ENCODE assay signal across 19 cellular contexts in genomic region chr16:65684230-65684629, GRCh38.
DNase-seq lines count a peak whose midpoint lies in the region; ATAC-seq and TF ChIP-seq lines count a peak whose summit lies in the region.
"Had no signal": no experiment of that assay in that cellular context is flagged by ENCODE, and none has a peak within 500 bp of the region (broad histone marks: within the 10 kb centered on the region; RNA-seq: fewer than 3 reads in every experiment).

No MANE protein-coding gene starts in this region.

- H3K27me3 ChIP-seq in Loucy (ENCODE audit: insufficient read depth, low read length, poor library complexity, severe bottlenecking), result no peaks in the 10 kb centered on the region
- H3K27me3 ChIP-seq: thyroid gland had no signal

- H3K4me3 Mint-ChIP-seq in osteocyte (ENCODE audit: unreplicated experiment), result no peak overlapping the region
- H3K4me3 Mint-ChIP-seq in activated CD8-positive, alpha-beta T cell treated with anti-CD3 and anti-CD28 coated beads for 36 hours, result no peak overlapping the region
- H3K4me3 Mint-ChIP-seq: activated naive CD8-positive, alpha-beta T cell; activated T-cell treated with anti-CD3 and anti-CD28 coated beads, Interleukin-2, amount 50 U/mL, for 4 hours; nephron progenitor cell; stimulated activated memory B cell treated with anti-CD40 and anti-IgM and Interleukin-4, amounts not matched to agents 10 μg/mL and 1 μg/mL and 100 μg/mL, for 72 hours had no signal

- no peaks in the 10 kb centered on the region for H3K36me3 ChIP-seq in Loucy (ENCODE audit: insufficient read depth, low read length)
- H3K36me3 ChIP-seq: thyroid gland had no signal

- peaks cover 14% of the 10 kb centered on the region for H3K4me1 Mint-ChIP-seq in osteocyte (ENCODE audit: unreplicated experiment)
- no peaks in the 10 kb centered on the region for H3K4me1 Mint-ChIP-seq in activated CD8-positive, alpha-beta T cell treated with anti-CD3 and anti-CD28 coated beads for 36 hours (ENCODE audit: low read depth)
- H3K4me1 Mint-ChIP-seq: stimulated activated memory B cell treated with anti-CD40 and anti-IgM and Interleukin-4, amounts not matched to agents 10 μg/mL and 1 μg/mL and 100 μg/mL, for 72 hours had no signal

- CTCF ChIA-PET in activated CD8-positive, alpha-beta T cell treated with anti-CD3 and anti-CD28 coated beads for 36 hours (lab: Charles Lee), result interaction anchor here (0.7 kb wide), 1 partner anchor 65 kb away, joined by 3 read pairs; no protein-coding TSS in a partner anchor

- no peaks in the 10 kb centered on the region for H3F3A ChIP-seq in Loucy (ENCODE audit: low read depth)

- no peak for ATAC-seq in GM18867 (IDR thresholded peaks at IDR 0.05; ENCODE audit: unreplicated experiment)
- ATAC-seq in activated CD8-positive, alpha-beta T cell treated with anti-CD3 and anti-CD28 coated beads for 36 hours, result no peak
- ATAC-seq: activated T-cell treated with anti-CD3 and anti-CD28 coated beads, Interleukin-2, amount 50 U/mL, for 4 hours; stimulated activated memory B cell treated with anti-CD40 and anti-IgM and Interleukin-4, amounts not matched to agents 10 μg/mL and 1 μg/mL and 100 μg/mL, for 72 hours had no signal

- peaks cover 6% of the 10 kb centered on the region for H3K27me3 Mint-ChIP-seq in osteocyte (ENCODE audit: unreplicated experiment)
- H3K27me3 Mint-ChIP-seq in activated CD8-positive, alpha-beta T cell treated with anti-CD3 and anti-CD28 coated beads for 36 hours, result peaks cover 2% of the 10 kb centered on the region
- H3K27me3 Mint-ChIP-seq: activated naive CD8-positive, alpha-beta T cell; stimulated activated memory B cell treated with anti-CD40 and anti-IgM and Interleukin-4, amounts not matched to agents 10 μg/mL and 1 μg/mL and 100 μg/mL, for 72 hours had no signal

- H3K36me3 Mint-ChIP-seq in osteocyte (ENCODE audit: unreplicated experiment), result no peaks in the 10 kb centered on the region
- no peaks in the 10 kb centered on the region for H3K36me3 Mint-ChIP-seq in activated CD8-positive, alpha-beta T cell treated with anti-CD3 and anti-CD28 coated beads for 36 hours (ENCODE audit: low read depth)
- H3K36me3 Mint-ChIP-seq: activated naive CD8-positive, alpha-beta T cell; stimulated activated memory B cell treated with anti-CD40 and anti-IgM and Interleukin-4, amounts not matched to agents 10 μg/mL and 1 μg/mL and 100 μg/mL, for 72 hours had no signal

- H3K27ac Mint-ChIP-seq in osteocyte (ENCODE audit: unreplicated experiment), result no peak overlapping the region
- no peak overlapping the region for H3K27ac Mint-ChIP-seq in activated CD8-positive, alpha-beta T cell treated with anti-CD3 and anti-CD28 coated beads for 36 hours
- H3K27ac Mint-ChIP-seq: activated naive CD8-positive, alpha-beta T cell; nephron progenitor cell; stimulated activated memory B cell treated with anti-CD40 and anti-IgM and Interleukin-4, amounts not matched to agents 10 μg/mL and 1 μg/mL and 100 μg/mL, for 72 hours had no signal

- peaks cover 8% of the 10 kb centered on the region for H3K9me3 Mint-ChIP-seq in osteocyte (ENCODE audit: unreplicated experiment)
- peaks cover 5% of the 10 kb centered on the region for H3K9me3 Mint-ChIP-seq in activated CD8-positive, alpha-beta T cell treated with anti-CD3 and anti-CD28 coated beads for 36 hours

- DNase-seq in GM12865 (ENCODE audit: low read depth) (no peak), cardiac fibroblast (ENCODE audit: low read depth in 2 of 2) (no peak), osteocyte (ENCODE audit: extremely low spot score, unreplicated experiment) (no peak), GM19238 (ENCODE audit: insufficient read length, low spot score) (no peak)
- no peak for DNase-seq in activated CD8-positive, alpha-beta T cell treated with anti-CD3 and anti-CD28 coated beads for 36 hours
- DNase-seq: activated CD4-positive, alpha-beta T cell treated with anti-CD3 and anti-CD28 coated beads, Interleukin-2, amount 50 U/mL, for 48 hours; activated T-cell treated with anti-CD3 and anti-CD28 coated beads, Interleukin-2, amount 50 U/mL, for 4 hours; DMS79 treated with DMSO at 0.1 percent for 48 hours; hypothalamus; kidney; NCI-H1436 treated with DMSO at 0.1 percent for 48 hours; NCI-H2227 treated with DMSO at 0.1 percent for 48 hours; nephron progenitor cell; stimulated activated CD4-positive, alpha-beta T cell treated with anti-CD3 and anti-CD28 coated beads, Interleukin-12 subunit alpha, Interleukin-12 subunit beta, amount 100 ng/mL, for 4 hours; thyroid gland had no signal

- intact Hi-C loops in activated CD8-positive, alpha-beta T cell treated with anti-CD3 and anti-CD28 coated beads for 36 hours (cut with micrococcal nuclease), result no loop called here

- POLR2A ChIA-PET in activated CD8-positive, alpha-beta T cell treated with anti-CD3 and anti-CD28 coated beads for 36 hours (lab: Charles Lee), result no interaction called here

- H3K9me2 ChIP-seq in Loucy (replicated peaks; ENCODE audit: low read depth, low read length), result no peaks in the 10 kb centered on the region

- no peak overlapping the region for H3K9ac ChIP-seq in Loucy (ENCODE audit: low read depth, low read length, poor library complexity, severe bottlenecking)

- TF ChIP-seq CTCF in GM12865 (IDR thresholded peaks at IDR 0.05; ENCODE audit: insufficient read depth, low read depth, low read length, missing control alignments) (peak; percentile 13), Loucy (conservative IDR thresholded peaks at IDR 0.05; ENCODE audit: low read length) (peak; percentile 29; the same call in 1 of the 2 replicates), cardiac fibroblast (IDR thresholded peaks at IDR 0.05; ENCODE audit: low read depth, low read length) (peak; percentile 12), osteocyte (IDR thresholded peaks at IDR 0.05) (peak; percentile 29)
- TF ChIP-seq CTCF in activated CD8-positive, alpha-beta T cell treated with anti-CD3 and anti-CD28 coated beads for 36 hours (IDR thresholded peaks at IDR 0.05), result no peak

- no peaks in the 10 kb centered on the region for H3K4me1 ChIP-seq in Loucy (ENCODE audit: insufficient read depth, low read length, poor library complexity, severe bottlenecking)
- H3K4me1 ChIP-seq: thyroid gland had no signal

- no peak overlapping the region for H2AFZ ChIP-seq in Loucy (ENCODE audit: low read length)

- H4K20me1 ChIP-seq in Loucy (ENCODE audit: insufficient read depth, low read length, poor library complexity, severe bottlenecking), result no peaks in the 10 kb centered on the region

- no peaks in the 10 kb centered on the region for H3K79me2 ChIP-seq in Loucy (ENCODE audit: insufficient read depth, low read length)

- H3K4me3 ChIP-seq in GM12865 (ENCODE audit: low read depth, low read length), result no peak overlapping the region
- H3K4me3 ChIP-seq in Loucy (ENCODE audit: low read length, poor library complexity, severe bottlenecking), result no peak overlapping the region
- H3K4me3 ChIP-seq in cardiac fibroblast (replicated peaks in 1 of 2; ENCODE audit: low read depth in 2 of 2, low read length in 2 of 2), result no peak overlapping the region
- H3K4me3 ChIP-seq: thyroid gland had no signal

- H3K9me3 ChIP-seq in Loucy (ENCODE audit: insufficient read depth, low read depth, low read length), result no peaks in the 10 kb centered on the region
- H3K9me3 ChIP-seq: thyroid gland had no signal

- H3K4me2 ChIP-seq in Loucy (ENCODE audit: low read depth, low read length, poor library complexity, severe bottlenecking), result no peak overlapping the region
